8 cellular contexts compared by ENCODE assay signal in genomic region chrX:85851418-85851817, GRCh38.
DNase-seq lines count a peak whose midpoint lies in the region; ATAC-seq and TF ChIP-seq lines count a peak whose summit lies in the region.

No MANE protein-coding gene starts in this region.

- peak; percentile 3 for DNase-seq in stimulated activated naive CD8-positive, alpha-beta T cell treated with anti-CD3 and anti-CD28 coated beads, Interleukin-15, Interleukin-2, amounts not matched to agents 100 U/mL and 50 U/mL, for 24 hours
- no peak for DNase-seq in stimulated activated naive CD8-positive, alpha-beta T cell treated with anti-CD3 and anti-CD28 coated beads, Interleukin-15, amount 100 ng/mL, for 72 hours
- DNase-seq in NCI-H69 (lab: John Stamatoyannopoulos, UW) = peak; percentile 59
- peak; percentile 18 for DNase-seq in glutamatergic neuron
- DNase-seq in upper lobe of right lung = peak; percentile 51
- no peak for DNase-seq in GM19238 (ENCODE audit: insufficient read length, low spot score)
- DNase-seq in activated T-helper 1 cell treated with anti-CD3 and anti-CD28 coated beads, Interleukin-12 subunit alpha, Interleukin-12 subunit beta, Interleukin-2, Interleukin-4 antibody, amounts not matched to agents 30 ng/mL and 10 ng/mL and 1 ng/mL, durations not matched to agents 14 hours and 24 hours and 36 hours (ENCODE audit: low spot score) = no peak

- no peak overlapping the region for H3K27ac Mint-ChIP-seq in stimulated activated naive CD8-positive, alpha-beta T cell treated with anti-CD3 and anti-CD28 coated beads, Interleukin-15, amount 100 ng/mL, for 72 hours
- no peak overlapping the region for H3K27ac Mint-ChIP-seq in glutamatergic neuron (ENCODE audit: unreplicated experiment)
- no peak overlapping the region for H3K27ac Mint-ChIP-seq in activated T-helper 1 cell treated with anti-CD3 and anti-CD28 coated beads, Interleukin-12 subunit alpha, Interleukin-12 subunit beta, Interleukin-2, Interleukin-4 antibody, amounts not matched to agents 30 ng/mL and 10 ng/mL and 1 ng/mL, durations not matched to agents 14 hours and 24 hours and 36 hours

- H3K4me1 ChIP-seq in upper lobe of right lung = no peaks in the 10 kb centered on the region

- intact Hi-C loops in upper lobe of right lung (cut with DNase I) = no loop called here
- intact Hi-C loops in activated T-helper 1 cell treated with anti-CD3 and anti-CD28 coated beads, Interleukin-12 subunit alpha, Interleukin-12 subunit beta, Interleukin-2, Interleukin-4 antibody, amounts not matched to agents 30 ng/mL and 10 ng/mL and 1 ng/mL, durations not matched to agents 14 hours and 24 hours and 36 hours (cut with micrococcal nuclease) = loop anchor here (5.0 kb wide), 1 partner anchor 341 kb away; no protein-coding TSS in a partner anchor

- H3K4me3 ChIP-seq in upper lobe of right lung = no peak overlapping the region

- no peaks in the 10 kb centered on the region for H3K9me3 Mint-ChIP-seq in stimulated activated naive CD8-positive, alpha-beta T cell treated with anti-CD3 and anti-CD28 coated beads, Interleukin-15, amount 100 ng/mL, for 72 hours
- peaks cover 1% of the 10 kb centered on the region for H3K9me3 Mint-ChIP-seq in glutamatergic neuron (ENCODE audit: unreplicated experiment)
- no peaks in the 10 kb centered on the region for H3K9me3 Mint-ChIP-seq in activated T-helper 1 cell treated with anti-CD3 and anti-CD28 coated beads, Interleukin-12 subunit alpha, Interleukin-12 subunit beta, Interleukin-2, Interleukin-4 antibody, amounts not matched to agents 30 ng/mL and 10 ng/mL and 1 ng/mL, durations not matched to agents 14 hours and 24 hours and 36 hours

- H3K4me1 Mint-ChIP-seq in stimulated activated naive CD8-positive, alpha-beta T cell treated with anti-CD3 and anti-CD28 coated beads, Interleukin-15, amount 100 ng/mL, for 72 hours = no peaks in the 10 kb centered on the region
- H3K4me1 Mint-ChIP-seq in glutamatergic neuron (ENCODE audit: low read depth, unreplicated experiment) = no peaks in the 10 kb centered on the region
- H3K4me1 Mint-ChIP-seq in activated T-helper 1 cell treated with anti-CD3 and anti-CD28 coated beads, Interleukin-12 subunit alpha, Interleukin-12 subunit beta, Interleukin-2, Interleukin-4 antibody, amounts not matched to agents 30 ng/mL and 10 ng/mL and 1 ng/mL, durations not matched to agents 14 hours and 24 hours and 36 hours (ENCODE audit: low read depth) = no peaks in the 10 kb centered on the region

- no peaks in the 10 kb centered on the region for H3K36me3 Mint-ChIP-seq in glutamatergic neuron (ENCODE audit: unreplicated experiment)
- no peaks in the 10 kb centered on the region for H3K36me3 Mint-ChIP-seq in activated T-helper 1 cell treated with anti-CD3 and anti-CD28 coated beads, Interleukin-12 subunit alpha, Interleukin-12 subunit beta, Interleukin-2, Interleukin-4 antibody, amounts not matched to agents 30 ng/mL and 10 ng/mL and 1 ng/mL, durations not matched to agents 14 hours and 24 hours and 36 hours (ENCODE audit: low read depth)

- TF ChIP-seq CTCF in glutamatergic neuron (IDR thresholded peaks at IDR 0.05; ENCODE audit: partially characterized antibody, unreplicated experiment) = no peak
- TF ChIP-seq CTCF in upper lobe of right lung (IDR thresholded peaks at IDR 0.05) = peak; percentile 33

- ATAC-seq in stimulated activated naive CD8-positive, alpha-beta T cell treated with anti-CD3 and anti-CD28 coated beads, Interleukin-15, Interleukin-2, amounts not matched to agents 100 U/mL and 50 U/mL, for 24 hours = no peak
- no peak for ATAC-seq in stimulated activated naive CD8-positive, alpha-beta T cell treated with anti-CD3 and anti-CD28 coated beads, Interleukin-15, amount 100 ng/mL, for 72 hours
- no peak for ATAC-seq in upper lobe of right lung
- no peak for ATAC-seq in GM21390 (IDR thresholded peaks at IDR 0.05; ENCODE audit: unreplicated experiment)

- no peaks in the 10 kb centered on the region for H3K9me3 ChIP-seq in upper lobe of right lung

- no peaks in the 10 kb centered on the region for H3K27me3 Mint-ChIP-seq in stimulated activated naive CD8-positive, alpha-beta T cell treated with anti-CD3 and anti-CD28 coated beads, Interleukin-15, amount 100 ng/mL, for 72 hours
- H3K27me3 Mint-ChIP-seq in glutamatergic neuron (ENCODE audit: unreplicated experiment) = no peaks in the 10 kb centered on the region
- H3K27me3 Mint-ChIP-seq in activated T-helper 1 cell treated with anti-CD3 and anti-CD28 coated beads, Interleukin-12 subunit alpha, Interleukin-12 subunit beta, Interleukin-2, Interleukin-4 antibody, amounts not matched to agents 30 ng/mL and 10 ng/mL and 1 ng/mL, durations not matched to agents 14 hours and 24 hours and 36 hours (ENCODE audit: insufficient read depth) = no peaks in the 10 kb centered on the region

- no peak overlapping the region for H3K4me3 Mint-ChIP-seq in stimulated activated naive CD8-positive, alpha-beta T cell treated with anti-CD3 and anti-CD28 coated beads, Interleukin-15, amount 100 ng/mL, for 72 hours
- no peak overlapping the region for H3K4me3 Mint-ChIP-seq in glutamatergic neuron (ENCODE audit: unreplicated experiment)
- H3K4me3 Mint-ChIP-seq in activated T-helper 1 cell treated with anti-CD3 and anti-CD28 coated beads, Interleukin-12 subunit alpha, Interleukin-12 subunit beta, Interleukin-2, Interleukin-4 antibody, amounts not matched to agents 30 ng/mL and 10 ng/mL and 1 ng/mL, durations not matched to agents 14 hours and 24 hours and 36 hours = no peak overlapping the region

- no peaks in the 10 kb centered on the region for H3K27me3 ChIP-seq in upper lobe of right lung

- no peak overlapping the region for H3K27ac ChIP-seq in upper lobe of right lung

- H3K36me3 ChIP-seq in upper lobe of right lung = no peaks in the 10 kb centered on the region

Comparison
In these comparisons a context has a peak if more than half of its experiments do, and no peak if none do; other contexts are left out.
1. DNase-seq: peak in stimulated activated naive CD8-positive, alpha-beta T cell treated with anti-CD3 and anti-CD28 coated beads, Interleukin-15, Interleukin-2, amounts not matched to agents 100 U/mL and 50 U/mL, for 24 hours (single experiment), NCI-H69 (single experiment), glutamatergic neuron (single experiment) and upper lobe of right lung (single experiment); none in stimulated activated naive CD8-positive, alpha-beta T cell treated with anti-CD3 and anti-CD28 coated beads, Interleukin-15, amount 100 ng/mL, for 72 hours (0 of 2), GM19238 (single experiment) and activated T-helper 1 cell treated with anti-CD3 and anti-CD28 coated beads, Interleukin-12 subunit alpha, Interleukin-12 subunit beta, Interleukin-2, Interleukin-4 antibody, amounts not matched to agents 30 ng/mL and 10 ng/mL and 1 ng/mL, durations not matched to agents 14 hours and 24 hours and 36 hours (single experiment).